Comparison of ENCODE assay signal across 10 cellular contexts in genomic region chr10:46325021-46325420, GRCh38. TPM values are rescaled to one million over a fixed set of nuclear protein-coding genes. Genes with fewer than 3 reads are reported as not detected.
A peak's percentile ranks its signal among the peaks of the same experiment; 100 is the strongest.
DNase-seq lines count a peak whose midpoint lies in the region; ATAC-seq, FAIRE-seq and TF ChIP-seq lines count a peak whose summit lies in the region.
"Had no signal": no experiment of that assay in that cellular context is flagged by ENCODE, and none has a peak within 500 bp of the region (broad histone marks: within the 10 kb centered on the region; RNA-seq: fewer than 3 reads in every experiment).

No MANE protein-coding gene starts in this region.

- H3K27me3 ChIP-seq in CD4-positive, CD25-positive, alpha-beta regulatory T cell (ENCODE audit: control insufficient read depth, insufficient read depth, low read length): no peaks in the 10 kb centered on the region
- no peaks in the 10 kb centered on the region for H3K27me3 ChIP-seq in KMS-11 (ENCODE audit: insufficient read depth, low read depth)
- H3K27me3 ChIP-seq in naive thymus-derived CD4-positive, alpha-beta T cell (ENCODE audit: control insufficient read depth in 2 of 2, insufficient read depth in 2 of 2, low read length in 2 of 2): no peaks in the 10 kb centered on the region

- H3K36me3 Mint-ChIP-seq in CD4-positive, CD25-positive, alpha-beta regulatory T cell: no peaks in the 10 kb centered on the region
- no peaks in the 10 kb centered on the region for H3K36me3 Mint-ChIP-seq in naive thymus-derived CD4-positive, alpha-beta T cell
- no peaks in the 10 kb centered on the region for H3K36me3 Mint-ChIP-seq in immature natural killer cell

- H3K9ac ChIP-seq in KMS-11: no peak overlapping the region

- H3K9me3 Mint-ChIP-seq in CD4-positive, CD25-positive, alpha-beta regulatory T cell: peaks cover 0 to 1% (median 0%) of the 10 kb centered on the region in 7 donors
- H3K9me3 Mint-ChIP-seq in naive thymus-derived CD4-positive, alpha-beta T cell: no peaks in the 10 kb centered on the region
- H3K9me3 Mint-ChIP-seq in immature natural killer cell: no peaks in the 10 kb centered on the region
- no peaks in the 10 kb centered on the region for H3K9me3 Mint-ChIP-seq in stimulated activated naive CD8-positive, alpha-beta T cell treated with anti-CD3 and anti-CD28 coated beads, Interleukin-15, amount 100 ng/mL, for 72 hours

- no peak overlapping the region for H3K4me2 ChIP-seq in KMS-11

- no peaks in the 10 kb centered on the region for H3K9me3 ChIP-seq in CD4-positive, CD25-positive, alpha-beta regulatory T cell (ENCODE audit: control insufficient read depth in 2 of 2, low read length in 2 of 2)
- H3K9me3 ChIP-seq in naive thymus-derived CD4-positive, alpha-beta T cell (ENCODE audit: control insufficient read depth in 2 of 3, low read length in 3 of 3): no peaks in the 10 kb centered on the region

- H3K4me3 Mint-ChIP-seq in CD4-positive, CD25-positive, alpha-beta regulatory T cell: no peak overlapping the region
- H3K4me3 Mint-ChIP-seq in naive thymus-derived CD4-positive, alpha-beta T cell: no peak overlapping the region
- H3K4me3 Mint-ChIP-seq in immature natural killer cell: no peak overlapping the region
- no peak overlapping the region for H3K4me3 Mint-ChIP-seq in stimulated activated naive CD8-positive, alpha-beta T cell treated with anti-CD3 and anti-CD28 coated beads, Interleukin-15, amount 100 ng/mL, for 72 hours

- no peak overlapping the region for H3K27ac ChIP-seq in CD4-positive, CD25-positive, alpha-beta regulatory T cell (ENCODE audit: insufficient read depth, low read length, poor library complexity, severe bottlenecking)
- H3K27ac ChIP-seq in KMS-11 (no peak overlapping the region), coronary artery (no peak overlapping the region)
- no peak overlapping the region for H3K27ac ChIP-seq in naive thymus-derived CD4-positive, alpha-beta T cell (ENCODE audit: low read depth, low read length)

- no peaks in the 10 kb centered on the region for H4K20me1 ChIP-seq in KMS-11 (ENCODE audit: insufficient read depth)

- no peak for FAIRE-seq in GM19239 (lab: Jason Lieb, UNC)
- FAIRE-seq: astrocyte had no signal

- DNase-seq in CD4-positive, CD25-positive, alpha-beta regulatory T cell: peak in 2 of 3 donors; percentile 9 to 17
- no peak for DNase-seq in coronary artery (ENCODE audit: low spot score)
- peak in 5 of 9 donors; percentile 9 to 39 (median 25) for DNase-seq in naive thymus-derived CD4-positive, alpha-beta T cell
- no peak for DNase-seq in GM19239 (ENCODE audit: insufficient read length, low spot score)
- DNase-seq in activated T-cell treated with anti-CD3 and anti-CD28 coated beads, Interleukin-2, amount 50 U/mL, for 48 hours: no peak
- no peak for DNase-seq in immature natural killer cell
- DNase-seq in stimulated activated naive CD8-positive, alpha-beta T cell treated with anti-CD3 and anti-CD28 coated beads, Interleukin-15, amount 100 ng/mL, for 72 hours: no peak
- DNase-seq: SHP77 had no signal

- CTCF ChIA-PET in naive thymus-derived CD4-positive, alpha-beta T cell (lab: Charles Lee): interaction anchor here (1.2 kb wide), 2 partner anchors 94 to 96 kb away, joined by 3 read pairs; no protein-coding TSS in a partner anchor

- H3K27ac Mint-ChIP-seq in CD4-positive, CD25-positive, alpha-beta regulatory T cell: no peak overlapping the region
- H3K27ac Mint-ChIP-seq in naive thymus-derived CD4-positive, alpha-beta T cell: no peak overlapping the region
- H3K27ac Mint-ChIP-seq in immature natural killer cell: no peak overlapping the region
- H3K27ac Mint-ChIP-seq in stimulated activated naive CD8-positive, alpha-beta T cell treated with anti-CD3 and anti-CD28 coated beads, Interleukin-15, amount 100 ng/mL, for 72 hours: no peak overlapping the region

- no peaks in the 10 kb centered on the region for H3K36me3 ChIP-seq in CD4-positive, CD25-positive, alpha-beta regulatory T cell (ENCODE audit: control insufficient read depth, insufficient read depth, low read length)
- no peaks in the 10 kb centered on the region for H3K36me3 ChIP-seq in KMS-11 (ENCODE audit: insufficient read depth)
- H3K36me3 ChIP-seq in naive thymus-derived CD4-positive, alpha-beta T cell (ENCODE audit: control insufficient read depth in 2 of 3, insufficient read depth in 3 of 3, low read length in 3 of 3): no peaks in the 10 kb centered on the region

- intact Hi-C loops in naive thymus-derived CD4-positive, alpha-beta T cell (cut with micrococcal nuclease): loop anchor here in 1 of 2 donors (1.0 to 10.0 kb wide), 3 partner anchors 56 to 1070 kb away; no protein-coding TSS in a partner anchor

- POLR2A ChIA-PET in naive thymus-derived CD4-positive, alpha-beta T cell (lab: Charles Lee): no interaction called here

- TF ChIP-seq CTCF in KMS-11 (conservative IDR thresholded peaks at IDR 0.05; ENCODE audit: low read depth, low read length) (0 out of 2 replicates have a peak, but pooled peaks have one; percentile 16), coronary artery (IDR thresholded peaks at IDR 0.05) (peak; percentile 26)

- H3K4me1 ChIP-seq in CD4-positive, CD25-positive, alpha-beta regulatory T cell (ENCODE audit: control insufficient read depth, insufficient read depth, low read length, poor library complexity, severe bottlenecking): no peaks in the 10 kb centered on the region
- no peaks in the 10 kb centered on the region for H3K4me1 ChIP-seq in KMS-11 (ENCODE audit: low read depth, poor library complexity, severe bottlenecking)
- H3K4me1 ChIP-seq in naive thymus-derived CD4-positive, alpha-beta T cell (ENCODE audit: control insufficient read depth in 2 of 2, insufficient read depth in 2 of 2, low read length in 2 of 2): no peaks in the 10 kb centered on the region

- ATAC-seq in CD4-positive, CD25-positive, alpha-beta regulatory T cell (ENCODE audit: low read depth in 2 of 2): peak in 1 of 2 donors; percentile 24
- ATAC-seq in naive thymus-derived CD4-positive, alpha-beta T cell: peak; percentile 38
- no peak for ATAC-seq in stimulated activated naive CD8-positive, alpha-beta T cell treated with anti-CD3 and anti-CD28 coated beads, Interleukin-15, amount 100 ng/mL, for 72 hours

- no peaks in the 10 kb centered on the region for H3K79me2 ChIP-seq in KMS-11 (ENCODE audit: insufficient read depth, low read depth)

- H3K27me3 Mint-ChIP-seq in CD4-positive, CD25-positive, alpha-beta regulatory T cell: peaks cover 9% of the 10 kb centered on the region
- peaks cover 0 to 34% (median 0%) of the 10 kb centered on the region in 5 donors for H3K27me3 Mint-ChIP-seq in naive thymus-derived CD4-positive, alpha-beta T cell
- peaks cover 0 to 8% (median 0%) of the 10 kb centered on the region in 3 donors for H3K27me3 Mint-ChIP-seq in immature natural killer cell (ENCODE audit: low read depth in 3 of 3)
- H3K27me3 Mint-ChIP-seq in stimulated activated naive CD8-positive, alpha-beta T cell treated with anti-CD3 and anti-CD28 coated beads, Interleukin-15, amount 100 ng/mL, for 72 hours: no peaks in the 10 kb centered on the region

- no peaks in the 10 kb centered on the region for H3K4me1 Mint-ChIP-seq in CD4-positive, CD25-positive, alpha-beta regulatory T cell
- H3K4me1 Mint-ChIP-seq in naive thymus-derived CD4-positive, alpha-beta T cell: no peaks in the 10 kb centered on the region
- no peaks in the 10 kb centered on the region for H3K4me1 Mint-ChIP-seq in immature natural killer cell
- no peaks in the 10 kb centered on the region for H3K4me1 Mint-ChIP-seq in stimulated activated naive CD8-positive, alpha-beta T cell treated with anti-CD3 and anti-CD28 coated beads, Interleukin-15, amount 100 ng/mL, for 72 hours

- H3K4me3 ChIP-seq in CD4-positive, CD25-positive, alpha-beta regulatory T cell (ENCODE audit: low read depth, low read length): no peak overlapping the region
- H3K4me3 ChIP-seq in KMS-11 (IDR thresholded peaks at IDR 0.05; ENCODE audit: insufficient read depth, low read depth, low read length) (no peak overlapping the region), coronary artery (no peak overlapping the region)
- H3K4me3 ChIP-seq in naive thymus-derived CD4-positive, alpha-beta T cell (ENCODE audit: low read length): no peak overlapping the region

- H2AFZ ChIP-seq in KMS-11 (ENCODE audit: low read depth): no peak overlapping the region

RNA-seq across cellular contexts. Expression of gene ANTXRL, which starts 38.2 kb away (rescaled TPM):
- not detected for total RNA-seq in CD4-positive, CD25-positive, alpha-beta regulatory T cell
- under 1 TPM in 1 of 4 donors, not detected in 3; 0.72 TPM for polyA plus RNA-seq in CD4-positive, CD25-positive, alpha-beta regulatory T cell
- total RNA-seq in naive thymus-derived CD4-positive, alpha-beta T cell: under 1 TPM in 1 of 5 experiments, not detected in 4; 0.97 TPM
- not detected for polyA plus RNA-seq in naive thymus-derived CD4-positive, alpha-beta T cell
- not detected for polyA plus RNA-seq in immature natural killer cell
- total RNA-seq: astrocyte had no signal

RNA-seq across cellular contexts. Expression of gene ANXA8L1, which starts 50.6 kb away (rescaled TPM):
- not detected for total RNA-seq in CD4-positive, CD25-positive, alpha-beta regulatory T cell
- not detected for polyA plus RNA-seq in CD4-positive, CD25-positive, alpha-beta regulatory T cell
- under 1 TPM in 1 of 5 experiments, not detected in 4; 0.29 TPM for total RNA-seq in naive thymus-derived CD4-positive, alpha-beta T cell
- not detected for polyA plus RNA-seq in naive thymus-derived CD4-positive, alpha-beta T cell
- polyA plus RNA-seq in immature natural killer cell: not detected

Comparison
In these comparisons a context has a peak if more than half of its experiments do, and no peak if none do; other contexts are left out.
1. DNase-seq: peak in CD4-positive, CD25-positive, alpha-beta regulatory T cell (2 of 3) and naive thymus-derived CD4-positive, alpha-beta T cell (5 of 9); none in coronary artery (single experiment), GM19239 (single experiment), activated T-cell treated with anti-CD3 and anti-CD28 coated beads, Interleukin-2, amount 50 U/mL, for 48 hours (0 of 2), immature natural killer cell (0 of 3) and stimulated activated naive CD8-positive, alpha-beta T cell treated with anti-CD3 and anti-CD28 coated beads, Interleukin-15, amount 100 ng/mL, for 72 hours (0 of 2).